Comparison of ENCODE assay signal across 8 cellular contexts in the genomic region with DNA sequence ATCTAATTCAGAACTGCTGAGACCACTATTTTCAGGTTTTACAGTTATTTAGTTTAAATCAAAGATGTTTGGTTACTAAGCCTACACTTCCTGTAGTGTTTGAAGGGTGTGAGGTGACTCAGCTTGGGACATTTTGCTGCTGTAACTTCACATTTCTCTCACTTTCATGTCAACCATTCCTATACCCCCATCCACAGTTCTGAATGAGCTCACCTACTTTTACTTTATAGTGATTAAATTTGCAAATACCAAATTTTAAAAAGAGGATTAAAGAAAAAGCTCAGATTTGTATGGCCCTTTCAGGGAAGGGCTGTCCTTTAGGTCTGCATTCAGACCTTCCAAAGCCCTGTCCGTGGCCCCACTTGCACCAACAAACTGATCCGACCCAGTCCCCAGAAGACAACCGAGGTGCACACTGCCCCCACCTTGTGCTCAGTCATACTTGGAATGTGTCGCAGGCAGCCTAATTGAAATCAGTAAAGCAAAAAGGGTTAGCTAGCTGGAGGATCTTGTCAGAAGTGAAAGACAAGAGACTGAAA.
DNase-seq lines count a peak whose midpoint lies in the region; ATAC-seq and TF ChIP-seq lines count a peak whose summit lies in the region.

No MANE protein-coding gene starts in this region.

- no peaks in the 10 kb centered on the region for H3K36me3 ChIP-seq in CD8-positive, alpha-beta memory T cell (ENCODE audit: insufficient read depth, low read length)
- H3K36me3 ChIP-seq in gastrocnemius medialis = no peaks in the 10 kb centered on the region

- H3K27ac ChIP-seq in CD8-positive, alpha-beta memory T cell (ENCODE audit: low read depth, low read length) = no peak overlapping the region
- H3K27ac ChIP-seq in gastrocnemius medialis = no peak overlapping the region

- peak; percentile 92 for ATAC-seq in GM19452 (IDR thresholded peaks at IDR 0.05; ENCODE audit: unreplicated experiment)
- peak; percentile 98 for ATAC-seq in HG03432 (IDR thresholded peaks at IDR 0.05; ENCODE audit: unreplicated experiment)
- ATAC-seq in gastrocnemius medialis = no peak

- H3K4me1 ChIP-seq in CD8-positive, alpha-beta memory T cell (ENCODE audit: insufficient read depth, low read length) = peaks cover 8% of the 10 kb centered on the region
- H3K4me1 ChIP-seq in gastrocnemius medialis = no peaks in the 10 kb centered on the region

- H3K27ac Mint-ChIP-seq in CD8-positive, alpha-beta memory T cell = peak overlapping the region in 7 of 8 donors; percentile 2 to 89 (median 59)

- no peaks in the 10 kb centered on the region for H3K36me3 Mint-ChIP-seq in CD8-positive, alpha-beta memory T cell

- CTCF ChIA-PET in CD8-positive, alpha-beta memory T cell (lab: Charles Lee) = interaction anchor here (0.7 to 1.8 kb wide), 2 partner anchors 22 to 38 kb away, joined by 3 to 6 read pairs; no protein-coding TSS in a partner anchor

- in situ Hi-C loops in gastrocnemius medialis (cut with MboI; ENCODE audit: low sequenced_read_pairs in 4 of 4) = no loop called here

- H3K4me3 ChIP-seq in CD8-positive, alpha-beta memory T cell (ENCODE audit: low read length) = no peak overlapping the region
- H3K4me3 ChIP-seq in gastrocnemius medialis = no peak overlapping the region

- H3K27me3 ChIP-seq in CD8-positive, alpha-beta memory T cell (ENCODE audit: insufficient read depth, low read length, poor library complexity, severe bottlenecking) = no peaks in the 10 kb centered on the region
- no peaks in the 10 kb centered on the region for H3K27me3 ChIP-seq in gastrocnemius medialis

- H3K9me3 ChIP-seq in CD8-positive, alpha-beta memory T cell (ENCODE audit: low read length) = no peaks in the 10 kb centered on the region
- H3K9me3 ChIP-seq in gastrocnemius medialis = no peaks in the 10 kb centered on the region

- peaks cover 8 to 12% of the 10 kb centered on the region in 2 donors for H3K27me3 Mint-ChIP-seq in CD8-positive, alpha-beta memory T cell

- H3K4me1 Mint-ChIP-seq in CD8-positive, alpha-beta memory T cell = peaks cover 14 to 18% (median 16%) of the 10 kb centered on the region in 3 donors

- intact Hi-C loops in gastrocnemius medialis (cut with DNase I; ENCODE audit: low total_unique reads) = no loop called here

- POLR2A ChIA-PET in CD8-positive, alpha-beta memory T cell (lab: Charles Lee) = no interaction called here

- no peaks in the 10 kb centered on the region for H3K9me3 Mint-ChIP-seq in CD8-positive, alpha-beta memory T cell

- no peak for TF ChIP-seq POLR2A in gastrocnemius medialis (IDR thresholded peaks at IDR 0.05)

- H3K4me3 Mint-ChIP-seq in CD8-positive, alpha-beta memory T cell = peak overlapping the region; percentile 0 to 88 (median 60)

- DNase-seq in CD8-positive, alpha-beta memory T cell = peak in 1 of 5 donors; percentile 11
- peak; percentile 42 for DNase-seq in activated naive CD4-positive, alpha-beta T cell treated with anti-CD3 and anti-CD28 coated beads, Interleukin-2, amount 50 U/mL, for 16 hours
- peak; percentile 13 for DNase-seq in stimulated activated CD4-positive, alpha-beta T cell treated with anti-CD3 and anti-CD28 coated beads, Interleukin-12 subunit alpha, Interleukin-12 subunit beta, amount 100 ng/mL, for 4 hours
- DNase-seq in HuH-7.5 (ENCODE audit: low spot score) (no peak), gastrocnemius medialis (no peak), UCSD-AML1 (lab: John Stamatoyannopoulos, UW; ENCODE audit: unreplicated experiment) (no peak)

- no peak for TF ChIP-seq CTCF in gastrocnemius medialis (IDR thresholded peaks at IDR 0.05 in 4 of 5, conservative IDR thresholded peaks at IDR 0.05 in 1 of 5)

Comparison
In these comparisons a context has a peak if more than half of its experiments do, and no peak if none do; other contexts are left out.
1. DNase-seq: peak in activated naive CD4-positive, alpha-beta T cell treated with anti-CD3 and anti-CD28 coated beads, Interleukin-2, amount 50 U/mL, for 16 hours (single experiment) and stimulated activated CD4-positive, alpha-beta T cell treated with anti-CD3 and anti-CD28 coated beads, Interleukin-12 subunit alpha, Interleukin-12 subunit beta, amount 100 ng/mL, for 4 hours (single experiment); none in HuH-7.5 (single experiment), gastrocnemius medialis (0 of 2) and UCSD-AML1 (single experiment).
2. ATAC-seq: peak in GM19452 (single experiment) and HG03432 (single experiment); none in gastrocnemius medialis (0 of 2).